8 cellular contexts compared by ENCODE assay signal in the genomic region with DNA sequence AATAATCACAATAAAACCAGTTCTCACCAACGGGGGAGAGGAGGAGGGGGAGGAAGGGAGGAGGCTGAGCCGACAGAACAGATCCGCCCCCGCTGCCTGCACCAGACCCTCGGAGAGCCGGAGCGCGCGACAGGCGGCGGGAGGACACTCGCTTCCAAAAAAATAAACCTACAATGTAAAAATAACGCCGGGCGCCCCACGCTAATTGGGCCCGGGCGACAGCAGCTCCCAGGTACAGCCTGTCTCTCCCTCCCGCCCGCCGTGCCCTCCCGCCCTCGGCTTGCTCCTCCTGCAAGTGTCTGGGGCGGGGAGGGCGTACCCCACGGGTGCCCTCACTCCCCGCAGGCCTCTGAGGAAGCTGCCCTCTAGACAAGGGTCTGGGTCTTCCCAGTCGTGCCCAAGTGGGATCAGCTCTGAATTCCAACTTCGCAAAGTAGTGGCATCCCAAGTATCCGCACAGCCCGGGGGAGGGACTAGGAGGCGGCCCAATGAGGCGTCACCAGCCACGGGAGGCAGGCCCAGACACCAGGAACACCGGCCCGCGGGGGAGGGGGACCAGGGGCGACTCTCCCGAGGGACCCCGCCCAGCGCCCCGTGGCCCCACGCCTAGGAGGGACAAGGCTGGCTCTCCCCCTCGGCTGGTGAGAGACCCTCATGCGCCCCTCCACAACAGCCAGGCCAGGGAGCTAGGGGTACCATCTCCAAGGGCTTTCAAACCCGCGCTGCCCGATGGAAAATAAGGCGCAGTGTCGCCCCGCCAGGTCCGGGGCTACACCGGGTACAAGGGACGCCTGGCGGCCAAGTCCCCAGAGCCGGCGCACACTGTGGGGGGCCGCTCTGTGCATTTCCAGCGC. TPM values are rescaled to one million over a fixed set of nuclear protein-coding genes. Genes with fewer than 3 reads are reported as not detected.
DNase-seq lines count a peak whose midpoint lies in the region; ATAC-seq, FAIRE-seq and TF ChIP-seq lines count a peak whose summit lies in the region.

No MANE protein-coding gene starts in this region.

- H2BK15ac ChIP-seq in H1 (ENCODE audit: low read length) = no peak overlapping the region

- peak overlapping the region in 3 of 4 experiments; percentile 54 to 72 (median 66); a peak in 6 of 7 replicates for H3K9ac ChIP-seq in H1 (replicated peaks in 1 of 4; ENCODE audit: extremely low read depth in 1 of 4, low read depth in 3 of 4, low read length in 3 of 4)

- no peak for TF ChIP-seq RAD21 in H1 (IDR thresholded peaks at IDR 0.05 in 1 of 2, conservative IDR thresholded peaks at IDR 0.05 in 1 of 2; ENCODE audit: low read depth in 2 of 2, low read length in 2 of 2)

- 1% methylated on average over 36 of the region's 59 CpGs; no CpG with 5 or more reads in 1 of the 2 experiments for WGBS in H1 (ENCODE audit: extremely low coverage in 1 of 2, insufficient coverage in 1 of 2, insufficient read length in 1 of 2, insufficient replicate concordance in 2 of 2, low coverage in 1 of 2, low lambda C conversion rate in 2 of 2, missing lambda C conversion rate in 1 of 2), 2 experiments

- H3K4me1 ChIP-seq in H1 (replicated peaks in 1 of 4; ENCODE audit: control insufficient read depth in 3 of 4, insufficient read depth in 4 of 4, low read length in 3 of 4) = peaks cover 22 to 36% (median 31%) of the 10 kb centered on the region in 4 experiments

- H3K4ac ChIP-seq in H1 (replicated peaks; ENCODE audit: insufficient read length, low read depth, low read length) = no peak overlapping the region

- H2AFZ ChIP-seq in H1 (ENCODE audit: low read length) = no peak overlapping the region

- H3K4me1 Mint-ChIP-seq in memory B cell = peaks cover 18% of the 10 kb centered on the region

- no peaks in the 10 kb centered on the region for H3K36me3 ChIP-seq in H1 (ENCODE audit: control insufficient read depth in 2 of 4, insufficient read depth in 4 of 4, low read length in 3 of 4)

- peak overlapping the region; percentile 77 to 86 (median 78) for H3K4me3 ChIP-seq in H1 (ENCODE audit: extremely low read depth in 1 of 4, insufficient read depth in 2 of 4, low read depth in 3 of 4, low read length in 4 of 4)

- no peak overlapping the region for H3K23ac ChIP-seq in H1 (ENCODE audit: insufficient read length)

- H3K9me3 ChIP-seq in H1 (ENCODE audit: insufficient read depth in 2 of 2, low read depth in 1 of 2, low read length in 1 of 2) = no peaks in the 10 kb centered on the region

- peak overlapping the region; percentile 66 for H4K5ac ChIP-seq in H1 (ENCODE audit: insufficient read length, low read depth, low read length)

- H4K91ac ChIP-seq in H1 (replicated peaks; ENCODE audit: insufficient read length, low read length) = peak overlapping the region; percentile 30

- H3K14ac ChIP-seq in H1 (ENCODE audit: insufficient read length) = no peak overlapping the region

- peaks cover 21 to 30% of the 10 kb centered on the region in 2 experiments for H4K20me1 ChIP-seq in H1 (replicated peaks in 1 of 2; ENCODE audit: control insufficient read depth in 1 of 2, insufficient read depth in 2 of 2, low read length in 2 of 2)

- peak overlapping the region; percentile 62 for H3K56ac ChIP-seq in H1 (replicated peaks; ENCODE audit: insufficient read length, low read depth, low read length)

- TF ChIP-seq CTCF in AG09319 (IDR thresholded peaks at IDR 0.05; ENCODE audit: low read depth, low read length) (no peak), H1 (IDR thresholded peaks at IDR 0.05; ENCODE audit: control extremely low read depth in 1 of 3, insufficient read depth in 1 of 3, low read depth in 1 of 3, low read length in 3 of 3) (no peak)

- DNase-seq in AG09319 (ENCODE audit: extremely low read depth, low read depth) = peak; percentile 19
- DNase-seq in NCI-H748 treated with DMSO at 0.1 percent for 48 hours (lab: John Stamatoyannopoulos, UW) = peak; percentile 42
- DNase-seq in activated CD8-positive, alpha-beta memory T cell treated with anti-CD3 and anti-CD28 coated beads for 4 hours (ENCODE audit: low read depth in 2 of 2) = peak; percentile 35 to 43
- peak in 1 of 2 experiments; percentile 85 for DNase-seq in H1 (ENCODE audit: low read depth in 1 of 2, low spot score in 2 of 2)
- DNase-seq in memory B cell (ENCODE audit: low spot score in 2 of 2) = peak; percentile 33 to 69
- peak in 2 of 3 donors; percentile 40 to 67 for DNase-seq in stimulated activated CD4-positive, alpha-beta T cell treated with anti-CD3 and anti-CD28 coated beads, TNF-alpha, amount 100 ng/mL, for 48 hours (ENCODE audit: low read depth in 3 of 3)

- POLR2A ChIA-PET in H1 (lab: Charles Lee; ENCODE audit: partially characterized antibody) = interaction anchor here (0.7 to 3.9 kb wide), 13 partner anchors 10 to 266 kb away, joined by 3 to 31 read pairs (median 3); no protein-coding TSS in a partner anchor

- peak overlapping the region; percentile 80 to 94 for H3K4me2 ChIP-seq in H1 (ENCODE audit: insufficient read depth in 1 of 2, low read depth in 2 of 2, low read length in 2 of 2)

- H3K36me3 Mint-ChIP-seq in memory B cell = no peaks in the 10 kb centered on the region

- H3K27me3 Mint-ChIP-seq in memory B cell = no peaks in the 10 kb centered on the region

- H2BK5ac ChIP-seq in H1 (ENCODE audit: low read depth, low read length) = peak overlapping the region; percentile 87; the same call in 1 of the 2 replicates

- H3K4me3 Mint-ChIP-seq in memory B cell = peak overlapping the region; percentile 92

- CTCF ChIA-PET in H1 (lab: Charles Lee; ENCODE audit: partially characterized antibody) = interaction anchor here (0.5 to 1.4 kb wide), 8 partner anchors 18 to 185 kb away, joined by 3 to 4 read pairs (median 3); no protein-coding TSS in a partner anchor

- peaks cover 10% of the 10 kb centered on the region for H3K79me1 ChIP-seq in H1 (ENCODE audit: low read depth, low read length)

- no peaks in the 10 kb centered on the region for H3K9me3 Mint-ChIP-seq in memory B cell

- no peak overlapping the region; the same call in 1 of the 2 replicates for H4K8ac ChIP-seq in H1 (ENCODE audit: extremely low read depth, insufficient read depth, low read length)

- peak overlapping the region; percentile 89 for H3K27ac Mint-ChIP-seq in memory B cell

- peak overlapping the region; percentile 67 for H2BK120ac ChIP-seq in H1 (replicated peaks; ENCODE audit: low read depth, low read length)

- ATAC-seq in GM18907 (IDR thresholded peaks at IDR 0.05; ENCODE audit: unreplicated experiment) = peak; percentile 45
- peak; percentile 43 for ATAC-seq in HG03196 (IDR thresholded peaks at IDR 0.05; ENCODE audit: unreplicated experiment)
- peak; percentile 37 for ATAC-seq in memory B cell (ENCODE audit: low read depth)

- H3K18ac ChIP-seq in H1 (ENCODE audit: extremely low read depth, low read length) = peak overlapping the region; percentile 96

- no peak for FAIRE-seq in H1 (lab: Jason Lieb, UNC)

- no peak overlapping the region for H2BK20ac ChIP-seq in H1 (ENCODE audit: low read length)

- peak overlapping the region; percentile 83; the same call in 1 of the 2 replicates for H3K27ac ChIP-seq in H1 (ENCODE audit: low read depth, low read length)

- H2AK5ac ChIP-seq in H1 (ENCODE audit: low read depth, low read length) = no peak overlapping the region

- peak in 1 of 2 experiments; percentile 28; a peak in 1 of 3 replicates for TF ChIP-seq POLR2A in H1 (IDR thresholded peaks at IDR 0.05; ENCODE audit: control extremely low read depth in 1 of 2, low read depth in 2 of 2, low read length in 2 of 2)

- H3K23me2 ChIP-seq in H1 (ENCODE audit: low read depth, low read length) = peaks cover 14% of the 10 kb centered on the region; the same call in 1 of the 2 replicates

- H2BK12ac ChIP-seq in H1 (ENCODE audit: low read depth, low read length) = peak overlapping the region; percentile 60; the same call in 1 of the 2 replicates

- no peaks in the 10 kb centered on the region for H3K27me3 ChIP-seq in H1 (replicated peaks in 1 of 4; ENCODE audit: control insufficient read depth in 3 of 4, extremely low read depth in 1 of 4, insufficient read depth in 3 of 4, low read length in 3 of 4)

- peaks cover 41 to 53% of the 10 kb centered on the region in 2 experiments for H3K79me2 ChIP-seq in H1 (ENCODE audit: control insufficient read depth in 1 of 2, insufficient read depth in 2 of 2, low read length in 2 of 2)

- TF ChIP-seq EP300 in H1 (IDR thresholded peaks at IDR 0.05; ENCODE audit: borderline replicate concordance in 1 of 2, low read depth in 2 of 2, low read length in 2 of 2) = no peak

TF ChIP-seq in H1, 55 proteins besides CTCF, POLR2A, EP300 and RAD21 (continues in another document):
- TF ChIP-seq TAF1 (IDR thresholded peaks at IDR 0.05; ENCODE audit: low read depth, low read length) (peak; percentile 62), SP4 (IDR thresholded peaks at IDR 0.05; ENCODE audit: low read length) (no peak), HDAC6 (IDR thresholded peaks at IDR 0.05; ENCODE audit: low read depth, low read length) (no peak), RNF2 (IDR thresholded peaks at IDR 0.05; ENCODE audit: borderline replicate concordance, low read depth, low read length, missing control alignments, poor library complexity, severe bottlenecking) (no peak), CTBP2 (IDR thresholded peaks at IDR 0.05; ENCODE audit: borderline replicate concordance, insufficient read depth, insufficient read length, low read length) (peak; percentile 19), CREB1 (IDR thresholded peaks at IDR 0.05) (peak; percentile 43), RBBP5 (IDR thresholded peaks at IDR 0.05; ENCODE audit: borderline replicate concordance, low read depth, low read length) (0 out of 2 replicates have a peak, but pooled peaks have one; percentile 45), EZH2 (IDR thresholded peaks at IDR 0.05; ENCODE audit: low read depth, low read length, severe bottlenecking) (no peak), PHF8 (conservative IDR thresholded peaks at IDR 0.05; ENCODE audit: low read depth, low read length) (no peak; the same call in 1 of the 2 replicates), JUN (IDR thresholded peaks at IDR 0.05; ENCODE audit: low read depth, low read length) (no peak), NANOG (IDR thresholded peaks at IDR 0.05; ENCODE audit: insufficient read depth, low read depth, low read length, poor library complexity, severe bottlenecking) (no peak), TBP (IDR thresholded peaks at IDR 0.05; ENCODE audit: low read depth, low read length) (peak; percentile 23; the same call in 1 of the 2 replicates)

RNA-seq across cellular contexts. Expression of a gene that starts 1.0 kb away (rescaled TPM):
- total RNA-seq in H1 (2021; fragmentation: NEBNext Ultra II Directional; extraction: Animal tissue kit (Norgen Biotek cat#: 25700)) = 275 TPM in 2 replicates
- polyA plus RNA-seq in H1 (2011; rRNA removed) = 14.8 and 25.3 TPM in 2 replicates
- 13.5 TPM for polyA plus RNA-seq in H1 (2011; cell fraction: cytosol; rRNA removed)
- polyA plus RNA-seq in H1 (2011; cell fraction: nucleus; rRNA removed) = 54.3 TPM
- polyA plus RNA-seq in H1 (2012, experiment 1 of 2) = 125 to 153 TPM (median 138 TPM) in 4 replicates
- polyA plus RNA-seq in H1 (2012, experiment 2 of 2) = 70.3 TPM
- polyA plus RNA-seq in H1 (2013, experiment 1 of 2) = 103 TPM
- 111 TPM for polyA plus RNA-seq in H1 (2013, experiment 2 of 2)
- polyA minus RNA-seq in H1 (2011; rRNA and poly(A)+ RNA removed) = 28.8 and 30.2 TPM in 2 replicates
- polyA minus RNA-seq in H1 (2011; cell fraction: cytosol; rRNA and poly(A)+ RNA removed) = 93.4 TPM
- 81.3 TPM for polyA minus RNA-seq in H1 (2011; cell fraction: nucleus; rRNA and poly(A)+ RNA removed)
